ENCODE assay signal across 3 cellular contexts in genomic region chr5:972575-972974, GRCh38. TPM values are rescaled to one million over a fixed set of nuclear protein-coding genes. Genes with fewer than 3 reads are reported as not detected.
"Had no signal": no experiment of that assay in that cellular context is flagged by ENCODE, and none has a peak within 500 bp of the region (broad histone marks: within the 10 kb centered on the region; RNA-seq: fewer than 3 reads in every experiment).

No MANE protein-coding gene starts in this region.

RNA-seq across cellular contexts. Expression of gene NKD2, which starts 36.0 kb away (rescaled TPM):
- total RNA-seq: HT1080, IMR-90 had no signal
- polyA plus RNA-seq: IgD-negative memory B cell, IMR-90 had no signal
